16 cellular contexts compared by ENCODE assay signal in genomic region chr2:98503481-98504096, GRCh38. TPM values are rescaled to one million over a fixed set of nuclear protein-coding genes. Genes with fewer than 3 reads are reported as not detected.
A peak's percentile ranks its signal among the peaks of the same experiment; 100 is the strongest.
DNase-seq lines count a peak whose midpoint lies in the region; ATAC-seq and TF ChIP-seq lines count a peak whose summit lies in the region.
"Had no signal": no experiment of that assay in that cellular context is flagged by ENCODE, and none has a peak within 500 bp of the region (broad histone marks: within the 10 kb centered on the region; RNA-seq: fewer than 3 reads in every experiment).

No MANE protein-coding gene starts in this region.

- no peaks in the 10 kb centered on the region for H3K27me3 Mint-ChIP-seq in CD4-positive, CD25-positive, alpha-beta regulatory T cell
- H3K27me3 Mint-ChIP-seq in stimulated activated naive CD8-positive, alpha-beta T cell treated with anti-CD3 and anti-CD28 coated beads, Interleukin-15, amount 100 ng/mL, for 72 hours: no peaks in the 10 kb centered on the region

- peak overlapping the region; percentile 70 to 80 (median 74) for H3K27ac Mint-ChIP-seq in CD4-positive, CD25-positive, alpha-beta regulatory T cell
- H3K27ac Mint-ChIP-seq in stimulated activated naive CD8-positive, alpha-beta T cell treated with anti-CD3 and anti-CD28 coated beads, Interleukin-15, amount 100 ng/mL, for 72 hours: peak overlapping the region in 1 of 2 donors; percentile 71

- TF ChIP-seq CTCF in epithelial cell of proximal tubule (conservative IDR thresholded peaks at IDR 0.05; ENCODE audit: low read depth, low read length): no peak

- no peak for DNase-seq in CD4-positive, CD25-positive, alpha-beta regulatory T cell
- DNase-seq in Jurkat, Clone E6-1 (ENCODE audit: low read depth, low spot score): peak; percentile 33
- DNase-seq in epithelial cell of proximal tubule (ENCODE audit: low read depth) (peak; percentile 30), pons (ENCODE audit: low spot score) (peak; percentile 43), NCI-H446 treated with DMSO at 0.1 percent for 48 hours (lab: John Stamatoyannopoulos, UW) (no peak), NCI-H446 (lab: John Stamatoyannopoulos, UW) (no peak)
- no peak for DNase-seq in stimulated activated naive CD8-positive, alpha-beta T cell treated with anti-CD3 and anti-CD28 coated beads, Interleukin-15, amount 100 ng/mL, for 72 hours
- DNase-seq: activated effector memory CD4-positive, alpha-beta T cell treated with Interleukin-2 at 50 U/mL for 16 hours; GOT3; heart left ventricle; left ventricle myocardium superior; MG63; stimulated activated CD8-positive, alpha-beta memory T cell treated with anti-CD3 and anti-CD28 coated beads, Interleukin-4, amount 100 ng/mL, for 48 hours had no signal

- ATAC-seq in CD4-positive, CD25-positive, alpha-beta regulatory T cell (ENCODE audit: low read depth in 2 of 2): no peak
- no peak for ATAC-seq in stimulated activated naive CD8-positive, alpha-beta T cell treated with anti-CD3 and anti-CD28 coated beads, Interleukin-15, amount 100 ng/mL, for 72 hours
- no peak for ATAC-seq in GM19395 (IDR thresholded peaks at IDR 0.05; ENCODE audit: unreplicated experiment)

- H3K4me1 Mint-ChIP-seq in CD4-positive, CD25-positive, alpha-beta regulatory T cell: peaks cover 12 to 98% (median 80%) of the 10 kb centered on the region in 4 donors
- peaks cover 93% of the 10 kb centered on the region for H3K4me1 Mint-ChIP-seq in stimulated activated naive CD8-positive, alpha-beta T cell treated with anti-CD3 and anti-CD28 coated beads, Interleukin-15, amount 100 ng/mL, for 72 hours

- no peak overlapping the region for H3K4me3 ChIP-seq in CD4-positive, CD25-positive, alpha-beta regulatory T cell (ENCODE audit: low read depth, low read length)
- H3K4me3 ChIP-seq in Jurkat, Clone E6-1 (ENCODE audit: low read length): no peak overlapping the region
- H3K4me3 ChIP-seq in epithelial cell of proximal tubule (ENCODE audit: low read depth, low read length): no peak overlapping the region
- H3K4me3 ChIP-seq: BLaER1 treated with 17β-estradiol and CSF1 and Interleukin-3, amounts not matched to agents 10 nM and 100 nM; heart left ventricle; MG63; SK-N-MC had no signal

- no peaks in the 10 kb centered on the region for H3K9me3 Mint-ChIP-seq in CD4-positive, CD25-positive, alpha-beta regulatory T cell
- no peaks in the 10 kb centered on the region for H3K9me3 Mint-ChIP-seq in stimulated activated naive CD8-positive, alpha-beta T cell treated with anti-CD3 and anti-CD28 coated beads, Interleukin-15, amount 100 ng/mL, for 72 hours

- peaks cover 49% of the 10 kb centered on the region for H3K4me1 ChIP-seq in CD4-positive, CD25-positive, alpha-beta regulatory T cell (ENCODE audit: control insufficient read depth, insufficient read depth, low read length, poor library complexity, severe bottlenecking)

- peak overlapping the region in 1 of 4 donors; percentile 42 for H3K4me3 Mint-ChIP-seq in CD4-positive, CD25-positive, alpha-beta regulatory T cell
- no peak overlapping the region for H3K4me3 Mint-ChIP-seq in stimulated activated naive CD8-positive, alpha-beta T cell treated with anti-CD3 and anti-CD28 coated beads, Interleukin-15, amount 100 ng/mL, for 72 hours

- H3K27me3 ChIP-seq in CD4-positive, CD25-positive, alpha-beta regulatory T cell (ENCODE audit: control insufficient read depth, insufficient read depth, low read length): no peaks in the 10 kb centered on the region
- H3K27me3 ChIP-seq: BLaER1 treated with 17β-estradiol and CSF1 and Interleukin-3, amounts not matched to agents 10 nM and 100 nM; heart left ventricle; MG63 had no signal

- no peak overlapping the region for H3K27ac ChIP-seq in CD4-positive, CD25-positive, alpha-beta regulatory T cell (ENCODE audit: insufficient read depth, low read length, poor library complexity, severe bottlenecking)
- H3K27ac ChIP-seq: SK-N-MC had no signal

- H3K36me3 ChIP-seq in CD4-positive, CD25-positive, alpha-beta regulatory T cell (ENCODE audit: control insufficient read depth, insufficient read depth, low read length): peaks cover 23% of the 10 kb centered on the region
- H3K36me3 ChIP-seq: MG63 had no signal

- no peaks in the 10 kb centered on the region for H3K9me3 ChIP-seq in CD4-positive, CD25-positive, alpha-beta regulatory T cell (ENCODE audit: control insufficient read depth in 2 of 2, low read length in 2 of 2)
- H3K9me3 ChIP-seq: heart left ventricle, MG63 had no signal

- peaks cover 35% of the 10 kb centered on the region for H3K36me3 Mint-ChIP-seq in CD4-positive, CD25-positive, alpha-beta regulatory T cell

RNA-seq across cellular contexts. Expression of gene INPP4A, which starts 58.9 kb away (rescaled TPM):
- total RNA-seq in CD4-positive, CD25-positive, alpha-beta regulatory T cell: 106 TPM
- 10 to 100 TPM; 27.9 to 36.3 (median 30.7) TPM for polyA plus RNA-seq in CD4-positive, CD25-positive, alpha-beta regulatory T cell
- polyA plus RNA-seq in Jurkat, Clone E6-1 (2012; ENCODE audit: insufficient read depth, insufficient read length): 41.7 TPM
- total RNA-seq in epithelial cell of proximal tubule: 12.2 and 15.1 TPM in 2 replicates

Comparison
In these comparisons a context has a peak if more than half of its experiments do, and no peak if none do; other contexts are left out.
1. DNase-seq: peak in Jurkat, Clone E6-1 (single experiment), epithelial cell of proximal tubule (single experiment) and pons (single experiment); none in CD4-positive, CD25-positive, alpha-beta regulatory T cell (0 of 3), NCI-H446 treated with DMSO at 0.1 percent for 48 hours (single experiment), stimulated activated naive CD8-positive, alpha-beta T cell treated with anti-CD3 and anti-CD28 coated beads, Interleukin-15, amount 100 ng/mL, for 72 hours (0 of 2) and NCI-H446 (0 of 2).